8 cellular contexts compared by ENCODE assay signal in genomic region chr10:117374506-117375359, GRCh38. TPM values are rescaled to one million over a fixed set of nuclear protein-coding genes. Genes with fewer than 3 reads are reported as not detected.
DNase-seq lines count a peak whose midpoint lies in the region; TF ChIP-seq lines count a peak whose summit lies in the region.

No MANE protein-coding gene starts in this region.

- peak overlapping the region; percentile 98 for H3K4me2 ChIP-seq in fibroblast of lung (ENCODE audit: extremely low read depth, insufficient read depth, low read length)

- no peaks in the 10 kb centered on the region for H3K9me3 ChIP-seq in MG63
- H3K9me3 ChIP-seq in fibroblast of lung (ENCODE audit: control insufficient read depth, insufficient read depth, low read depth, low read length) = no peaks in the 10 kb centered on the region
- H3K9me3 ChIP-seq in thyroid gland = no peaks in the 10 kb centered on the region

- H3K9ac ChIP-seq in fibroblast of lung (ENCODE audit: insufficient read depth, low read length) = peak overlapping the region; percentile 93

- WGBS in thyroid gland, 2 donors = 1% methylated on average over 30 of the region's 92 CpGs; no CpG with 5 or more reads in 1 of the 2 donors

- no peak for TF ChIP-seq CTCF in fibroblast of lung (conservative IDR thresholded peaks at IDR 0.05 in 1 of 2, IDR thresholded peaks at IDR 0.05 in 1 of 2; ENCODE audit: low read depth in 1 of 2, low read length in 2 of 2)
- TF ChIP-seq CTCF in thyroid gland (IDR thresholded peaks at IDR 0.05) = no peak

- TF ChIP-seq POLR2A in thyroid gland (IDR thresholded peaks at IDR 0.05) = peak in 1 of 2 donors; percentile 43

- H4K20me1 ChIP-seq in fibroblast of lung (ENCODE audit: control insufficient read depth, extremely low read depth, insufficient read depth, low read length) = peaks cover 3% of the 10 kb centered on the region

- H3K4me1 ChIP-seq in fibroblast of lung (ENCODE audit: control insufficient read depth, extremely low read depth, insufficient read depth, low read length) (peaks cover 3% of the 10 kb centered on the region), thyroid gland (peaks cover 13 to 14% of the 10 kb centered on the region in 2 donors)

- peaks cover 47% of the 10 kb centered on the region for H3K79me2 ChIP-seq in fibroblast of lung (ENCODE audit: control insufficient read depth, insufficient read depth, low read length)

- DNase-seq in NCI-H510A treated with DMSO at 0.1 percent for 48 hours (lab: John Stamatoyannopoulos, UW) (peak; percentile 47), NCI-H510A (lab: John Stamatoyannopoulos, UW) (no peak), HCEC 1CT (peak; percentile 59), MG63 (no peak), fibroblast of lung (ENCODE audit: low read depth in 2 of 2) (peak; percentile 42 to 56), myocyte (ENCODE audit: low read depth) (peak; percentile 6), thyroid gland (peak; percentile 36 to 42)
- peak; percentile 4 to 9 for DNase-seq in activated T-helper 1 cell treated with anti-CD3 and anti-CD28 coated beads, Interleukin-2, amount 50 U/mL, for 16 hours (ENCODE audit: low read depth in 1 of 2, low spot score in 1 of 2)

- intact Hi-C loops in thyroid gland (cut with DNase I) = no loop called here

- H3K27ac ChIP-seq in fibroblast of lung (ENCODE audit: insufficient read depth, low read length) = peak overlapping the region; percentile 86
- peak overlapping the region; percentile 83 to 90 (median 84) for H3K27ac ChIP-seq in thyroid gland

- H3K36me3 ChIP-seq in MG63 = peaks cover 11% of the 10 kb centered on the region; the same call in 1 of the 2 replicates
- no peaks in the 10 kb centered on the region for H3K36me3 ChIP-seq in fibroblast of lung (ENCODE audit: control insufficient read depth, insufficient read depth, low read length)
- no peaks in the 10 kb centered on the region for H3K36me3 ChIP-seq in thyroid gland

- H3K27me3 ChIP-seq in MG63 (no peaks in the 10 kb centered on the region; the same call in 1 of the 2 replicates), fibroblast of lung (ENCODE audit: control insufficient read depth, insufficient read depth, low read length) (peaks cover 5% of the 10 kb centered on the region), thyroid gland (no peaks in the 10 kb centered on the region)

- peak overlapping the region; percentile 88 for H3K4me3 ChIP-seq in MG63
- H3K4me3 ChIP-seq in fibroblast of lung (replicated peaks in 1 of 4; ENCODE audit: control extremely low read depth in 1 of 4, insufficient read depth in 1 of 4, low read depth in 3 of 4, low read length in 4 of 4) = peak overlapping the region; percentile 68 to 92 (median 82)
- H3K4me3 ChIP-seq in thyroid gland (replicated peaks in 1 of 3) = peak overlapping the region; percentile 52 to 95 (median 88)

- peak overlapping the region; percentile 24 for H2AFZ ChIP-seq in fibroblast of lung (ENCODE audit: low read length)

RNA-seq across cellular contexts. Expression of gene PDZD8, which starts 0.5 kb away (rescaled TPM):
- total RNA-seq in MG63 (2014; rRNA removed; shearing (Covaris generic); ENCODE audit: low replicate concordance) = 21.9 and 37.3 TPM in 2 replicates
- 13.9 and 15.4 TPM in 2 replicates for total RNA-seq in fibroblast of lung
- 27.2 and 34.6 TPM in 2 replicates for polyA plus RNA-seq in fibroblast of lung
- polyA plus RNA-seq in fibroblast of lung (2012) = 11.9 and 16.1 TPM in 2 replicates
- 5.4 and 9.7 TPM in 2 replicates for polyA minus RNA-seq in fibroblast of lung (ENCODE audit: low replicate concordance)
- total RNA-seq in myocyte = 22.9 and 24.0 TPM in 2 replicates
- polyA plus RNA-seq in myocyte (2012) = 10.2 TPM
- total RNA-seq in thyroid gland = 10 to 100 TPM; 31.3 to 49.0 (median 35.1) TPM

Comparison
In these comparisons a context has a peak if more than half of its experiments do, and no peak if none do; other contexts are left out.
1. DNase-seq: peak in NCI-H510A treated with DMSO at 0.1 percent for 48 hours (single experiment), HCEC 1CT (single experiment), activated T-helper 1 cell treated with anti-CD3 and anti-CD28 coated beads, Interleukin-2, amount 50 U/mL, for 16 hours (2 of 2), fibroblast of lung (2 of 2), myocyte (single experiment) and thyroid gland (2 of 2); none in NCI-H510A (single experiment) and MG63 (single experiment).
2. Peak in every context shown above with its lines, with median percentiles within 50 percentile points of each other: H3K4me3 ChIP-seq.